1 cellular context compared by ENCODE assay signal in genomic region chr5:42840279-42840678, GRCh38.
TF ChIP-seq lines count a peak whose summit lies in the region.

No MANE protein-coding gene starts in this region.

TF ChIP-seq in IMR-90, 13 proteins besides CTCF, POLR2A, EP300 and RAD21 (continued from another document):
- TF ChIP-seq, protein P1, sequence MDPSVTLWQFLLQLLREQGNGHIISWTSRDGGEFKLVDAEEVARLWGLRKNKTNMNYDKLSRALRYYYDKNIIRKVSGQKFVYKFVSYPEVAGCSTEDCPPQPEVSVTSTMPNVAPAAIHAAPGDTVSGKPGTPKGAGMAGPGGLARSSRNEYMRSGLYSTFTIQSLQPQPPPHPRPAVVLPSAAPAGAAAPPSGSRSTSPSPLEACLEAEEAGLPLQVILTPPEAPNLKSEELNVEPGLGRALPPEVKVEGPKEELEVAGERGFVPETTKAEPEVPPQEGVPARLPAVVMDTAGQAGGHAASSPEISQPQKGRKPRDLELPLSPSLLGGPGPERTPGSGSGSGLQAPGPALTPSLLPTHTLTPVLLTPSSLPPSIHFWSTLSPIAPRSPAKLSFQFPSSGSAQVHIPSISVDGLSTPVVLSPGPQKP (IDR thresholded peaks at IDR 0.05; ENCODE audit: borderline replicate concordance, low read depth, low read length), result no peak
- TF ChIP-seq USF2 (IDR thresholded peaks at IDR 0.05; ENCODE audit: low read depth, low read length), result no peak
